In genomic region chr1:86760199-86760598, GRCh38 we compare ENCODE assay signal across 33 cellular contexts.
"Had no signal": no experiment of that assay in that cellular context is flagged by ENCODE, and none has a peak within 500 bp of the region (broad histone marks: within the 10 kb centered on the region; RNA-seq: fewer than 3 reads in every experiment).

No MANE protein-coding gene starts in this region.

- H3K27me3 ChIP-seq: adrenal gland, ascending aorta, body of pancreas, brain microvascular endothelial cell, breast epithelium, cardiac muscle cell had no signal

- H3K9me3 ChIP-seq: adrenal gland, ascending aorta, body of pancreas, breast epithelium had no signal

- ATAC-seq: activated naive CD4-positive, alpha-beta T cell treated with anti-CD3 and anti-CD28 coated beads, Interleukin-2, amount 50 U/mL, for 72 hours; activated naive CD8-positive, alpha-beta T cell treated with anti-CD3 and anti-CD28 coated beads, Interleukin-2, amount 50 U/mL, for 24 hours; activated T-cell treated with anti-CD3 and anti-CD28 coated beads, Interleukin-2, amount 50 U/mL, for 4 hours; activated T-cell treated with anti-CD3 and anti-CD28 coated beads, Interleukin-2, amount 50 U/mL, for 72 hours; activated T-helper 17 cell treated with anti-CD3 and anti-CD28 coated beads, Interleukin-2, amount 50 U/mL, for 72 hours; body of pancreas had no signal

- DNase-seq: activated effector memory CD4-positive, alpha-beta T cell treated with anti-CD3 and anti-CD28 coated beads, Interleukin-2, amount 50 U/mL, for 16 hours; activated effector memory CD4-positive, alpha-beta T cell treated with Interleukin-2 at 50 U/mL for 16 hours; activated gamma-delta T cell; activated gamma-delta T cell treated with Interleukin-2 at 50 U/mL for 16 hours; activated naive CD4-positive, alpha-beta T cell; activated naive CD4-positive, alpha-beta T cell treated with anti-CD3 and anti-CD28 coated beads for 36 hours; activated naive CD4-positive, alpha-beta T cell treated with anti-CD3 and anti-CD28 coated beads, Interleukin-2, amount 10 ng/mL, durations not matched to agents 7 days and 5 days; activated naive CD4-positive, alpha-beta T cell treated with anti-CD3 and anti-CD28 coated beads, Interleukin-2, amount 50 U/mL, for 16 hours; activated naive CD4-positive, alpha-beta T cell treated with Interleukin-2 at 50 U/mL for 16 hours; activated naive CD8-positive, alpha-beta T cell treated with anti-CD3 and anti-CD28 coated beads for 36 hours; activated naive CD8-positive, alpha-beta T cell treated with anti-CD3 and anti-CD28 coated beads, Interleukin-2, amount 10 ng/mL, durations not matched to agents 7 days and 5 days; activated naive CD8-positive, alpha-beta T cell treated with anti-CD3 and anti-CD28 coated beads, Interleukin-2, amount 50 U/mL, for 24 hours; activated T-cell treated with anti-CD3 and anti-CD28 coated beads, Interleukin-2, amount 50 U/mL, for 24 hours; activated T-cell treated with anti-CD3 and anti-CD28 coated beads, Interleukin-2, amount 50 U/mL, for 4 hours; activated T-cell treated with anti-CD3 and anti-CD28 coated beads, Interleukin-2, amount 50 U/mL, for 48 hours; activated T-cell treated with anti-CD3 and anti-CD28 coated beads, Interleukin-2, amount 50 U/mL, for 72 hours; adrenal gland; amniotic stem cell; amygdala; anterior cingulate cortex; aorta; body of pancreas; brain microvascular endothelial cell; caudate nucleus; central memory CD4-positive, alpha-beta T cell; cerebellar nuclear complex had no signal

- FAIRE-seq: astrocyte, bronchial epithelial cell had no signal

- H3K27ac ChIP-seq: adrenal gland, ascending aorta, body of pancreas, brain microvascular endothelial cell, breast epithelium, cardiac muscle cell had no signal

- H3K4me3 ChIP-seq: adrenal gland, ascending aorta, body of pancreas, breast epithelium, cardiac muscle cell had no signal

- H3K4me1 ChIP-seq: ascending aorta had no signal

- H3K36me3 ChIP-seq: adrenal gland, ascending aorta, brain microvascular endothelial cell, breast epithelium, cardiac muscle cell had no signal
